1 cellular context compared by ENCODE assay signal in the genomic region with DNA sequence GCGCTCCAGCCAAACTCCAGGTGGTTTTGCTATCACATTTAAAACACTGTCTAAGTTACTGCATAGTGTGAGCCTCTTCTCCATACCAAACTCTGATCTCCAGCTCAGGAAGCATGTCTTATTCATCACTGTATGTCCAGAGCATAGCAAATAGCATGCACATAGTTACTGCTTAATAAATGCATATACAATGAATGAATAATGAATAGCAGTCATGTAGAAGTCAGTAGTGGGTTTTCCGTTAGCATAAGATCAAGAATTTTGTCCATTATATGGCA.
TF ChIP-seq lines count a peak whose summit lies in the region.

No MANE protein-coding gene starts in this region.

TF ChIP-seq in A549, 52 proteins besides CTCF, POLR2A, EP300 and RAD21 (continued from another document):
- TF ChIP-seq EHF (CRISPR knock-in tag; IDR thresholded peaks at IDR 0.05) = no peak
- TF ChIP-seq, protein P1, sequence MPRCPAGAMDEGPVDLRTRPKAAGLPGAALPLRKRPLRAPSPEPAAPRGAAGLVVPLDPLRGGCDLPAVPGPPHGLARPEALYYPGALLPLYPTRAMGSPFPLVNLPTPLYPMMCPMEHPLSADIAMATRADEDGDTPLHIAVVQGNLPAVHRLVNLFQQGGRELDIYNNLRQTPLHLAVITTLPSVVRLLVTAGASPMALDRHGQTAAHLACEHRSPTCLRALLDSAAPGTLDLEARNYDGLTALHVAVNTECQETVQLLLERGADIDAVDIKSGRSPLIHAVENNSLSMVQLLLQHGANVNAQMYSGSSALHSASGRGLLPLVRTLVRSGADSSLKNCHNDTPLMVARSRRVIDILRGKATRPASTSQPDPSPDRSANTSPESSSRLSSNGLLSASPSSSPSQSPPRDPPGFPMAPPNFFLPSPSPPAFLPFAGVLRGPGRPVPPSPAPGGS (IDR thresholded peaks at IDR 0.05) = no peak
TF ChIP-seq in A549: peak in this region for 0.
